Comparison of ENCODE assay signal across 1 cellular context in the genomic region with DNA sequence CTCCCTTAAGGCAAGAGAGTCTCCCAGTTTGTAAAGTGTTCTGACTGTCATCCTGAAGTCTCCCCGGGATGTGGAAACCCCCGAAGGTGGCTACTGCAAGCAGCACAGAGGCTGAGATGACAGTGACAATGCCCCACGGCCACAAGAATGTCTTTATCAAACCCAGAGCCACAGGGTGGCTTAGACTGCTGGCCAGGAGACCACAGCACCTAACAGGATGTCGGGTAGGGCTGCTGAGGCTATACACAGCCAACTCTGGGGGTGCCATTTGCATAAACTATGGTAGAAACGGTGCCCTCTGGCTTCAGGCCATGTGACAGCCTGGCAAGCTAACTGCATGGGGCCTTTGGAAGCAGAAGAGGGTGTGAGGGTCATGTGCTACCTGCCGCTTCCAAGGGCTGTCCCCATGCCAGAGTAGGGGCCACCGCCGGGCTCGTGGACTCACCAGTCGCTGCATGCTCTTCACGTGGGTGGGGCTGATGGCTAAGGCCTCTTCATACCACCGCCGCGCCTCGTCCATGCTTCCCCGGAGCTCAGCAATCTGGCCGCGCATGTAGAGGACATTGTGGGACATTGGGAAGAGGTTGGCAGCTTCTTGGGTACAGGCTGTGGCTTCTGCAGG.
TF ChIP-seq lines count a peak whose summit lies in the region.

No MANE protein-coding gene starts in this region.

TF ChIP-seq in GM12878, 131 proteins besides CTCF, POLR2A, EP300 and RAD21 (continued from another document):
- TF ChIP-seq, protein P1, sequence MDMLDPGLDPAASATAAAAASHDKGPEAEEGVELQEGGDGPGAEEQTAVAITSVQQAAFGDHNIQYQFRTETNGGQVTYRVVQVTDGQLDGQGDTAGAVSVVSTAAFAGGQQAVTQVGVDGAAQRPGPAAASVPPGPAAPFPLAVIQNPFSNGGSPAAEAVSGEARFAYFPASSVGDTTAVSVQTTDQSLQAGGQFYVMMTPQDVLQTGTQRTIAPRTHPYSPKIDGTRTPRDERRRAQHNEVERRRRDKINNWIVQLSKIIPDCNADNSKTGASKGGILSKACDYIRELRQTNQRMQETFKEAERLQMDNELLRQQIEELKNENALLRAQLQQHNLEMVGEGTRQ (IDR thresholded peaks at IDR 0.05; ENCODE audit: borderline replicate concordance, low read depth, low read length) = no peak
- TF ChIP-seq ZZZ3 (IDR thresholded peaks at IDR 0.05; ENCODE audit: control insufficient read depth, insufficient read length, low read depth) (no peak), ZSCAN29 (IDR thresholded peaks at IDR 0.05) (no peak), GABPA (IDR thresholded peaks at IDR 0.05; ENCODE audit: low read depth) (no peak)
